10 cellular contexts compared by ENCODE assay signal in genomic region chr1:215523128-215523861, GRCh38. TPM values are rescaled to one million over a fixed set of nuclear protein-coding genes. Genes with fewer than 3 reads are reported as not detected.
DNase-seq lines count a peak whose midpoint lies in the region; ATAC-seq and TF ChIP-seq lines count a peak whose summit lies in the region.
"Had no signal": no experiment of that assay in that cellular context is flagged by ENCODE, and none has a peak within 500 bp of the region (broad histone marks: within the 10 kb centered on the region; RNA-seq: fewer than 3 reads in every experiment).

No MANE protein-coding gene starts in this region.

- H3K9me3 ChIP-seq in mesenchymal stem cell (ENCODE audit: control insufficient read depth, low read length) = no peaks in the 10 kb centered on the region

- no peak overlapping the region for H3K18ac ChIP-seq in mesenchymal stem cell (ENCODE audit: low read depth in 1 of 2, low read length in 2 of 2)

- no peak overlapping the region for H3K14ac ChIP-seq in mesenchymal stem cell (ENCODE audit: low read length in 2 of 2)

- H4K91ac ChIP-seq in mesenchymal stem cell (ENCODE audit: low read length) = no peak overlapping the region

- no peak overlapping the region for H2BK15ac ChIP-seq in mesenchymal stem cell (ENCODE audit: low read depth, poor library complexity, severe bottlenecking)

- WGBS in mesenchymal stem cell = 82% methylated on average over 6 of the region's 8 CpGs

- H3K4ac ChIP-seq in mesenchymal stem cell (ENCODE audit: low read depth in 1 of 2, low read length in 2 of 2) = no peak overlapping the region

- H3K27ac ChIP-seq in mesenchymal stem cell (ENCODE audit: low read length, poor library complexity, severe bottlenecking) = no peak overlapping the region

- no peak overlapping the region for H2AFZ ChIP-seq in mesenchymal stem cell (ENCODE audit: low read depth, low read length)

- no peak overlapping the region for H2AK5ac ChIP-seq in mesenchymal stem cell (ENCODE audit: low read length, severe bottlenecking)

- DNase-seq in COLO829 (ENCODE audit: low spot score) = peak; percentile 28
- DNase-seq in astrocyte of the spinal cord (ENCODE audit: low read depth, low spot score) = peak; percentile 25
- peak; percentile 37 for DNase-seq in mesenchymal stem cell
- no peak for DNase-seq in SIG-M5 treated with dmso at 0.1 percent for 504 hours (lab: John Stamatoyannopoulos, UW; ENCODE audit: unreplicated experiment)
- DNase-seq in NCI-H1930 (lab: John Stamatoyannopoulos, UW) = no peak
- DNase-seq: head of caudate nucleus, NCI-H146 had no signal

- H3K9ac ChIP-seq in mesenchymal stem cell (ENCODE audit: low read length) = peak overlapping the region; percentile 72

- no peak overlapping the region for H4K8ac ChIP-seq in mesenchymal stem cell (ENCODE audit: low read length)

- H3K36me3 ChIP-seq in mesenchymal stem cell (ENCODE audit: control insufficient read depth in 1 of 2, insufficient read depth in 2 of 2, low read depth in 1 of 2, low read length in 2 of 2) = no peaks in the 10 kb centered on the region

- H2BK12ac ChIP-seq in mesenchymal stem cell (ENCODE audit: low read length in 2 of 2) = peak overlapping the region in 1 of 2 experiments; percentile 28

- no peak overlapping the region for H2BK5ac ChIP-seq in mesenchymal stem cell (ENCODE audit: low read depth, low read length, poor library complexity, severe bottlenecking)

- no peaks in the 10 kb centered on the region for H3K4me1 ChIP-seq in mesenchymal stem cell (ENCODE audit: control insufficient read depth, insufficient read depth, low read depth, low read length)

- no peaks in the 10 kb centered on the region for H3K27me3 ChIP-seq in mesenchymal stem cell (ENCODE audit: control insufficient read depth in 1 of 2, insufficient read depth in 1 of 2, low read length in 2 of 2)

- no peak overlapping the region for H3K4me3 ChIP-seq in astrocyte of the spinal cord (ENCODE audit: low read depth, low read length)
- H3K4me3 ChIP-seq in mesenchymal stem cell (ENCODE audit: insufficient read depth in 1 of 2, low read depth in 1 of 2, low read length in 2 of 2) = peak overlapping the region in 1 of 2 experiments; percentile 12

- no peak overlapping the region for H2BK120ac ChIP-seq in mesenchymal stem cell (ENCODE audit: low read depth, low read length)

- in situ Hi-C loops in astrocyte of the spinal cord (cut with HindIII; ENCODE audit: low sequenced_read_pairs) = no loop called here

- no peak for ATAC-seq in HG03342 (IDR thresholded peaks at IDR 0.05; ENCODE audit: unreplicated experiment)
- no peak for ATAC-seq in GM21528 (IDR thresholded peaks at IDR 0.05; ENCODE audit: low FRiP score, unreplicated experiment)

- H3K23ac ChIP-seq in mesenchymal stem cell (ENCODE audit: low read length in 2 of 2) = no peak overlapping the region

- H3K79me1 ChIP-seq in mesenchymal stem cell (replicated peaks; ENCODE audit: low read length, poor library complexity, severe bottlenecking) = no peaks in the 10 kb centered on the region

- H3K4me2 ChIP-seq in mesenchymal stem cell (ENCODE audit: low read length, poor library complexity, severe bottlenecking) = no peak overlapping the region

- peak; percentile 32; the same call in 1 of the 2 replicates for TF ChIP-seq CTCF in LNCAP (IDR thresholded peaks at IDR 0.05)
- TF ChIP-seq CTCF in astrocyte of the spinal cord (IDR thresholded peaks at IDR 0.05; ENCODE audit: low read depth, low read length) = peak; percentile 15

RNA-seq across cellular contexts. Expression of gene KCTD3, which starts 43.8 kb away (rescaled TPM):
- 14.0 TPM for polyA plus RNA-seq in mesenchymal stem cell (2013, experiment 1 of 2)
- polyA plus RNA-seq in mesenchymal stem cell (2013, experiment 2 of 2) = 15.5 TPM

Comparison
In these comparisons a context has a peak if more than half of its experiments do, and no peak if none do; other contexts are left out.
1. DNase-seq: peak in COLO829 (single experiment), astrocyte of the spinal cord (single experiment) and mesenchymal stem cell (single experiment); none in SIG-M5 treated with dmso at 0.1 percent for 504 hours (single experiment) and NCI-H1930 (0 of 2).